ENCODE assay signal across 16 cellular contexts in genomic region chr2:63601061-63601460, GRCh38.
"Had no signal": no experiment of that assay in that cellular context is flagged by ENCODE, and none has a peak within 500 bp of the region (broad histone marks: within the 10 kb centered on the region; RNA-seq: fewer than 3 reads in every experiment).

No MANE protein-coding gene starts in this region.

- H3K27me3 ChIP-seq: adrenal gland, sigmoid colon, uterus had no signal

- H3K27ac Mint-ChIP-seq: activated T-helper 17 cell treated with anti-CD3 and anti-CD28 coated beads, Interleukin-2, amount 50 U/mL, for 72 hours had no signal

- H3K4me1 Mint-ChIP-seq: activated T-helper 17 cell treated with anti-CD3 and anti-CD28 coated beads, Interleukin-2, amount 50 U/mL, for 72 hours; neural crest cell had no signal

- H3K4me3 ChIP-seq: adrenal gland, sigmoid colon, uterus had no signal

- H3K27ac ChIP-seq: adrenal gland, sigmoid colon, uterus had no signal

- H3K36me3 ChIP-seq: uterus had no signal

- H3K27me3 Mint-ChIP-seq: activated T-helper 17 cell treated with anti-CD3 and anti-CD28 coated beads, Interleukin-2, amount 50 U/mL, for 72 hours; stimulated activated naive CD8-positive, alpha-beta T cell treated with anti-CD3 and anti-CD28 coated beads, Interleukin-15, amount 100 ng/mL, for 72 hours had no signal

- H3K4me3 Mint-ChIP-seq: activated naive CD4-positive, alpha-beta T cell treated with anti-CD3 and anti-CD28 coated beads for 36 hours; activated T-helper 17 cell treated with anti-CD3 and anti-CD28 coated beads, Interleukin-2, amount 50 U/mL, for 72 hours; neural crest cell; stimulated activated naive CD8-positive, alpha-beta T cell treated with anti-CD3 and anti-CD28 coated beads, Interleukin-15, amount 100 ng/mL, for 72 hours had no signal

- H3K9me3 ChIP-seq: adrenal gland, sigmoid colon, uterus had no signal

- DNase-seq: activated CD4-positive, alpha-beta T cell treated with anti-CD3 and anti-CD28 coated beads, Interleukin-2, amount 50 U/mL, for 48 hours; activated CD8-positive, alpha-beta memory T cell treated with anti-CD3 and anti-CD28 coated beads, Interleukin-2, amount 50 U/mL, for 4 hours; activated naive CD4-positive, alpha-beta T cell treated with anti-CD3 and anti-CD28 coated beads for 36 hours; adrenal gland; dermis blood vessel endothelial cell; glutamatergic neuron; left colon; sigmoid colon; stimulated activated CD4-positive, alpha-beta T cell treated with anti-CD3 and anti-CD28 coated beads, Interleukin-4, amount 100 ng/mL, for 1 hour; stimulated activated CD8-positive, alpha-beta memory T cell treated with anti-CD3 and anti-CD28 coated beads, Interleukin-4, amount 100 ng/mL, for 48 hours; stimulated activated naive CD8-positive, alpha-beta T cell treated with anti-CD3 and anti-CD28 coated beads, Interleukin-15, amount 100 ng/mL, for 72 hours; T-helper 2 cell; uterus had no signal

- ATAC-seq: activated CD4-positive, CD25-positive, alpha-beta regulatory T cell treated with anti-CD3 and anti-CD28 coated beads, Interleukin-2, amount 50 U/mL, for 24 hours; activated T-helper 17 cell treated with anti-CD3 and anti-CD28 coated beads, Interleukin-2, amount 50 U/mL, for 72 hours; left colon; stimulated activated naive CD8-positive, alpha-beta T cell treated with anti-CD3 and anti-CD28 coated beads, Interleukin-15, amount 100 ng/mL, for 72 hours had no signal

- H3K4me1 ChIP-seq: uterus had no signal

- H3K9me3 Mint-ChIP-seq: activated naive CD4-positive, alpha-beta T cell treated with anti-CD3 and anti-CD28 coated beads for 36 hours; activated T-helper 17 cell treated with anti-CD3 and anti-CD28 coated beads, Interleukin-2, amount 50 U/mL, for 72 hours; neural crest cell; stimulated activated naive CD8-positive, alpha-beta T cell treated with anti-CD3 and anti-CD28 coated beads, Interleukin-15, amount 100 ng/mL, for 72 hours had no signal
